8 cellular contexts compared by ENCODE assay signal in the genomic region with DNA sequence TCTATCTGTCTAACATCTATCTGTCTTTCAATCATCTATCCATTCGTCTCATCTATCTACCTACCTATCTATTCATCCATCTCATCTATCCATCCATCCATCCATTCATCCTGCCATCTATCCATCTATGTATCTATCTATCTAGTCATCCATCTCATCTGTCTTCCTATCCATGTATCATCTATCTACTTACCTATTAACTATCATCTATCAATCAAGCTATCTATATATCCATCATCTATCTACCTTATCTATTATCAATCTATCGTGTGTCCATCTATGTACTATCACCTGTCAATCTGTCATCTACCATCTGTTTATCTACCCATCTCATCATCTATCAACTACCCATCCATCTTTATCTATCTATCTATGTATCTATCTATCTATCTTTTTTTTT.
"Had no signal": no experiment of that assay in that cellular context is flagged by ENCODE, and none has a peak within 500 bp of the region (broad histone marks: within the 10 kb centered on the region; RNA-seq: fewer than 3 reads in every experiment).

No MANE protein-coding gene starts in this region.

- H3K27ac ChIP-seq: HL-60, KMS-11 had no signal

- DNase-seq: IMR-90, KBM-7, KG1 had no signal

- H3K9ac ChIP-seq: KMS-11 had no signal

- ATAC-seq: HepG2, K562 had no signal

- H3K4me2 ChIP-seq: KMS-11 had no signal

- FAIRE-seq: HepG2, HTR-8/SVneo, K562 had no signal

- H3K4me3 ChIP-seq: K562 had no signal
